Comparison of ENCODE assay signal across 17 cellular contexts in genomic region chr4:3320361-3321023, GRCh38. TPM values are rescaled to one million over a fixed set of nuclear protein-coding genes. Genes with fewer than 3 reads are reported as not detected.
DNase-seq lines count a peak whose midpoint lies in the region; ATAC-seq and TF ChIP-seq lines count a peak whose summit lies in the region.
"Had no signal": no experiment of that assay in that cellular context is flagged by ENCODE, and none has a peak within 500 bp of the region (broad histone marks: within the 10 kb centered on the region; RNA-seq: fewer than 3 reads in every experiment).

No MANE protein-coding gene starts in this region.

- no peaks in the 10 kb centered on the region for H3K9me3 Mint-ChIP-seq in activated CD8-positive, alpha-beta memory T cell treated with anti-CD3 and anti-CD28 coated beads, Interleukin-2, amount 10 ng/mL, durations not matched to agents 7 days and 5 days (ENCODE audit: low read depth)

- no peak overlapping the region for H2BK15ac ChIP-seq in mesenchymal stem cell (ENCODE audit: low read depth, poor library complexity, severe bottlenecking)

- H2AK5ac ChIP-seq in mesenchymal stem cell (ENCODE audit: low read length, severe bottlenecking): no peak overlapping the region

- peaks cover 63% of the 10 kb centered on the region for H3K79me1 ChIP-seq in mesenchymal stem cell (replicated peaks; ENCODE audit: low read length, poor library complexity, severe bottlenecking)

- H3K27ac ChIP-seq in mesenchymal stem cell (ENCODE audit: low read length, poor library complexity, severe bottlenecking): no peak overlapping the region
- peak overlapping the region; percentile 51 for H3K27ac ChIP-seq in vagina
- H3K27ac ChIP-seq: neutrophil had no signal

- H3K9me3 ChIP-seq in endocrine pancreas (ENCODE audit: control insufficient read depth, low read length) (no peaks in the 10 kb centered on the region), mesenchymal stem cell (ENCODE audit: control insufficient read depth, low read length) (no peaks in the 10 kb centered on the region), vagina (no peaks in the 10 kb centered on the region)
- H3K9me3 ChIP-seq: left lung, neutrophil, transverse colon had no signal

- no peak overlapping the region for H2AFZ ChIP-seq in mesenchymal stem cell (ENCODE audit: low read depth, low read length)

- DNase-seq in activated CD8-positive, alpha-beta memory T cell treated with anti-CD3 and anti-CD28 coated beads, Interleukin-2, amount 10 ng/mL, durations not matched to agents 7 days and 5 days: peak; percentile 36
- no peak for DNase-seq in activated CD8-positive, alpha-beta memory T cell treated with anti-CD3 and anti-CD28 coated beads, Interleukin-2, amount 50 U/mL, for 4 hours
- DNase-seq in mesenchymal stem cell (no peak), vagina (ENCODE audit: extremely low spot score in 2 of 2) (no peak), NCI-H1105 treated with DMSO at 0.1 percent for 48 hours (lab: John Stamatoyannopoulos, UW) (no peak)
- DNase-seq in activated T-cell treated with anti-CD3 and anti-CD28 coated beads, Interleukin-2, amount 50 U/mL, for 48 hours: no peak
- DNase-seq: ACHN; DND-41; left lung; NCI-H1694; stimulated activated CD4-positive, alpha-beta T cell treated with anti-CD3 and anti-CD28 coated beads, Interleukin-12 subunit alpha, Interleukin-12 subunit beta, amount 100 ng/mL, for 4 hours; transverse colon had no signal

- H3K4me1 ChIP-seq in endocrine pancreas (ENCODE audit: control insufficient read depth, insufficient read depth, low read length) (no peaks in the 10 kb centered on the region), mesenchymal stem cell (ENCODE audit: control insufficient read depth, insufficient read depth, low read depth, low read length) (peaks cover 6% of the 10 kb centered on the region), vagina (peaks cover 20% of the 10 kb centered on the region)

- WGBS in mesenchymal stem cell: 94% methylated on average over 21 of the region's 21 CpGs

- no peak overlapping the region for H3K14ac ChIP-seq in mesenchymal stem cell (ENCODE audit: low read length in 2 of 2)

- no peaks in the 10 kb centered on the region for H3K4me1 Mint-ChIP-seq in activated CD8-positive, alpha-beta memory T cell treated with anti-CD3 and anti-CD28 coated beads, Interleukin-2, amount 10 ng/mL, durations not matched to agents 7 days and 5 days

- H4K91ac ChIP-seq in mesenchymal stem cell (ENCODE audit: low read length): peak overlapping the region; percentile 18

- H2BK5ac ChIP-seq in mesenchymal stem cell (ENCODE audit: low read depth, low read length, poor library complexity, severe bottlenecking): no peak overlapping the region

- no peaks in the 10 kb centered on the region for H3K36me3 ChIP-seq in endocrine pancreas (ENCODE audit: control insufficient read depth, insufficient read depth, low read length)
- H3K36me3 ChIP-seq in mesenchymal stem cell (ENCODE audit: control insufficient read depth in 1 of 2, insufficient read depth in 2 of 2, low read depth in 1 of 2, low read length in 2 of 2): peaks cover 26 to 51% of the 10 kb centered on the region in 2 experiments
- peaks cover 0 to 6% of the 10 kb centered on the region in 2 donors for H3K36me3 ChIP-seq in vagina
- H3K36me3 ChIP-seq: neutrophil, transverse colon had no signal

- H3K27me3 Mint-ChIP-seq in activated CD8-positive, alpha-beta memory T cell treated with anti-CD3 and anti-CD28 coated beads, Interleukin-2, amount 10 ng/mL, durations not matched to agents 7 days and 5 days: peaks cover 2% of the 10 kb centered on the region

- peak overlapping the region in 1 of 2 experiments; percentile 22 for H2BK12ac ChIP-seq in mesenchymal stem cell (ENCODE audit: low read length in 2 of 2)

- H3K4me2 ChIP-seq in mesenchymal stem cell (ENCODE audit: low read length, poor library complexity, severe bottlenecking): no peak overlapping the region

- no peak for TF ChIP-seq CTCF in vagina (IDR thresholded peaks at IDR 0.05)

- peak overlapping the region in 1 of 2 experiments; percentile 19 for H3K18ac ChIP-seq in mesenchymal stem cell (ENCODE audit: low read depth in 1 of 2, low read length in 2 of 2)

- CTCF ChIA-PET in activated CD8-positive, alpha-beta memory T cell treated with anti-CD3 and anti-CD28 coated beads, Interleukin-2, amount 10 ng/mL, durations not matched to agents 7 days and 5 days (lab: Charles Lee): no interaction called here

- no peak overlapping the region for H3K4ac ChIP-seq in mesenchymal stem cell (ENCODE audit: low read depth in 1 of 2, low read length in 2 of 2)

- no peak for TF ChIP-seq POLR2A in vagina (IDR thresholded peaks at IDR 0.05)

- H3K4me3 Mint-ChIP-seq in activated CD8-positive, alpha-beta memory T cell treated with anti-CD3 and anti-CD28 coated beads, Interleukin-2, amount 10 ng/mL, durations not matched to agents 7 days and 5 days: no peak overlapping the region

- no peak for ATAC-seq in activated CD8-positive, alpha-beta memory T cell treated with anti-CD3 and anti-CD28 coated beads, Interleukin-2, amount 10 ng/mL, durations not matched to agents 7 days and 5 days
- no peak for ATAC-seq in HG03280 (IDR thresholded peaks at IDR 0.05; ENCODE audit: unreplicated experiment)
- ATAC-seq: activated CD4-positive, CD25-positive, alpha-beta regulatory T cell treated with anti-CD3 and anti-CD28 coated beads, Interleukin-2, amount 50 U/mL, for 24 hours; K562 had no signal

- H2BK120ac ChIP-seq in mesenchymal stem cell (ENCODE audit: low read depth, low read length): no peak overlapping the region

- no peaks in the 10 kb centered on the region for H3K27me3 ChIP-seq in endocrine pancreas (ENCODE audit: control insufficient read depth, insufficient read depth, low read length)
- no peaks in the 10 kb centered on the region for H3K27me3 ChIP-seq in mesenchymal stem cell (ENCODE audit: control insufficient read depth in 1 of 2, insufficient read depth in 1 of 2, low read length in 2 of 2)
- no peaks in the 10 kb centered on the region for H3K27me3 ChIP-seq in vagina
- H3K27me3 ChIP-seq: left lung, neutrophil, transverse colon had no signal

- no peak overlapping the region for H3K23ac ChIP-seq in mesenchymal stem cell (ENCODE audit: low read length in 2 of 2)

- H4K8ac ChIP-seq in mesenchymal stem cell (ENCODE audit: low read length): peak overlapping the region; percentile 27

- H3K9ac ChIP-seq in endocrine pancreas (ENCODE audit: control insufficient read depth, insufficient read depth, low read length) (peak overlapping the region; percentile 36), mesenchymal stem cell (ENCODE audit: low read length) (peak overlapping the region; percentile 85)

- H3K4me3 ChIP-seq in endocrine pancreas (ENCODE audit: control insufficient read depth, insufficient read depth, low read length) (no peak overlapping the region), mesenchymal stem cell (ENCODE audit: insufficient read depth in 1 of 2, low read depth in 1 of 2, low read length in 2 of 2) (no peak overlapping the region), vagina (no peak overlapping the region)
- H3K4me3 ChIP-seq: K562, left lung, transverse colon had no signal

- no peak overlapping the region for H3K27ac Mint-ChIP-seq in activated CD8-positive, alpha-beta memory T cell treated with anti-CD3 and anti-CD28 coated beads, Interleukin-2, amount 10 ng/mL, durations not matched to agents 7 days and 5 days

- H3K36me3 Mint-ChIP-seq in activated CD8-positive, alpha-beta memory T cell treated with anti-CD3 and anti-CD28 coated beads, Interleukin-2, amount 10 ng/mL, durations not matched to agents 7 days and 5 days: no peaks in the 10 kb centered on the region

- intact Hi-C loops in vagina (cut with DNase I): no loop called here

RNA-seq across cellular contexts. Expression of gene RGS12, which starts 27.7 kb away (rescaled TPM):
- total RNA-seq in activated CD8-positive, alpha-beta memory T cell treated with anti-CD3 and anti-CD28 coated beads, Interleukin-2, amount 10 ng/mL, durations not matched to agents 7 days and 5 days: 1 to 10 TPM; 2.1 to 5.0 TPM
- polyA plus RNA-seq in mesenchymal stem cell (2013, experiment 1 of 2): 11.5 TPM
- 11.0 TPM for polyA plus RNA-seq in mesenchymal stem cell (2013, experiment 2 of 2)
- 64.8 TPM for total RNA-seq in vagina

Comparison
In these comparisons a context has a peak if more than half of its experiments do, and no peak if none do; other contexts are left out.
1. RNA of gene RGS12, which starts 27.7 kb away (total RNA-seq): 64.8 TPM in vagina (single experiment); 2.1 to 5.0 TPM in activated CD8-positive, alpha-beta memory T cell treated with anti-CD3 and anti-CD28 coated beads, Interleukin-2, amount 10 ng/mL, durations not matched to agents 7 days and 5 days; every median in the first group is over 10 times any median in the second.